ENCODE assay signal across 24 cellular contexts in genomic region chr17:8651013-8651412, GRCh38. TPM values are rescaled to one million over a fixed set of nuclear protein-coding genes. Genes with fewer than 3 reads are reported as not detected.
A peak's percentile ranks its signal among the peaks of the same experiment; 100 is the strongest.
DNase-seq lines count a peak whose midpoint lies in the region; ATAC-seq, FAIRE-seq and TF ChIP-seq lines count a peak whose summit lies in the region.
"Had no signal": no experiment of that assay in that cellular context is flagged by ENCODE, and none has a peak within 500 bp of the region (broad histone marks: within the 10 kb centered on the region; RNA-seq: fewer than 3 reads in every experiment).

No MANE protein-coding gene starts in this region.

- peak; percentile 18 to 22; a peak in 1 of 5 replicates for TF ChIP-seq RAD21 in A549 (conservative IDR thresholded peaks at IDR 0.05 in 1 of 2, IDR thresholded peaks at IDR 0.05 in 1 of 2)

- FAIRE-seq in A549 (lab: Jason Lieb, UNC) (no peak), HTR-8/SVneo (lab: Jason Lieb, UNC) (no peak)
- FAIRE-seq: GM18507, TTC549 had no signal

- DNase-seq in A549 (ENCODE audit: low read depth in 1 of 2, low spot score in 1 of 2) (no peak), GM12865 (ENCODE audit: low read depth) (no peak), coronary artery (ENCODE audit: low spot score) (no peak), NCI-H82 (lab: John Stamatoyannopoulos, UW) (no peak), HTR-8/SVneo (ENCODE audit: insufficient read length, low spot score) (no peak)
- DNase-seq in effector CD4-positive, alpha-beta T cell: no peak
- DNase-seq: activated CD4-positive, alpha-beta T cell treated with anti-CD3 and anti-CD28 coated beads for 36 hours; activated CD8-positive, alpha-beta memory T cell treated with anti-CD3 and anti-CD28 coated beads, Interleukin-2, amount 10 ng/mL, durations not matched to agents 7 days and 5 days; activated naive CD8-positive, alpha-beta T cell treated with anti-CD3 and anti-CD28 coated beads for 36 hours; CD4-positive, CD25-positive, alpha-beta regulatory T cell; DMS153; hypothalamus; islet precursor cell; NCI-H187; NCI-H446; Right ventricle myocardium superior; stimulated activated naive B cell treated with anti-CD40 and anti-IgM and Interleukin-4, amounts not matched to agents 10 μg/mL and 1 μg/mL and 100 μg/mL, for 72 hours had no signal

- H3K4me1 ChIP-seq in A549: peaks cover 6% of the 10 kb centered on the region; the same call in 1 of the 3 replicates
- H3K4me1 ChIP-seq in OCI-LY1 (ENCODE audit: insufficient read depth, low read length, severe bottlenecking): no peaks in the 10 kb centered on the region
- H3K4me1 ChIP-seq: neural progenitor cell had no signal

- TF ChIP-seq CTCF in A549 (IDR thresholded peaks at IDR 0.05) (no peak), GM12865 (IDR thresholded peaks at IDR 0.05; ENCODE audit: insufficient read depth, low read depth, low read length, missing control alignments) (peak; percentile 16), OCI-LY1 (IDR thresholded peaks at IDR 0.05; ENCODE audit: low read length) (0 out of 2 replicates have a peak, but pooled peaks have one; percentile 6), coronary artery (IDR thresholded peaks at IDR 0.05) (no peak)

- H2AFZ ChIP-seq in OCI-LY1 (ENCODE audit: low read length): no peak overlapping the region
- H2AFZ ChIP-seq: neural progenitor cell had no signal

- H3K27ac ChIP-seq in A549 (no peak overlapping the region), OCI-LY1 (ENCODE audit: low read depth, low read length, poor library complexity, severe bottlenecking) (no peak overlapping the region), coronary artery (peak overlapping the region; percentile 75 to 92)
- H3K27ac ChIP-seq: neural progenitor cell had no signal

- POLR2A ChIA-PET in A549 (lab: Yijun Ruan, JAX): no interaction called here

- ATAC-seq in A549 (peak; percentile 50 to 56; a peak in 4 of 6 replicates), esophagus mucosa (no peak)
- ATAC-seq: activated CD4-positive, alpha-beta T cell treated with anti-CD3 and anti-CD28 coated beads for 36 hours; activated CD8-positive, alpha-beta memory T cell treated with anti-CD3 and anti-CD28 coated beads, Interleukin-2, amount 10 ng/mL, durations not matched to agents 7 days and 5 days; activated T-helper 17 cell treated with anti-CD3 and anti-CD28 coated beads, Interleukin-2, amount 50 U/mL, for 72 hours; stimulated activated naive B cell treated with anti-CD40 and anti-IgM and Interleukin-4, amounts not matched to agents 10 μg/mL and 1 μg/mL and 100 μg/mL, for 72 hours had no signal

- no peak for TF ChIP-seq EP300 in A549 (IDR thresholded peaks at IDR 0.05)

- CTCF ChIA-PET in A549 (lab: Yijun Ruan, JAX): interaction anchor here (0.7 to 4.2 kb wide), 8 partner anchors 10 to 267 kb away, joined by 3 to 24 read pairs (median 4); partner anchors contain the start of gene MYH10

- H3K27me3 ChIP-seq in OCI-LY1 (ENCODE audit: insufficient read depth, low read length): no peaks in the 10 kb centered on the region; the same call in 1 of the 2 replicates
- H3K27me3 ChIP-seq: neural progenitor cell had no signal

- H3K4me3 ChIP-seq in A549: no peak overlapping the region
- H3K4me3 ChIP-seq in GM12865 (ENCODE audit: low read depth, low read length): no peak overlapping the region
- no peak overlapping the region for H3K4me3 ChIP-seq in OCI-LY1 (ENCODE audit: low read depth, low read length, poor library complexity, severe bottlenecking)
- no peak overlapping the region for H3K4me3 ChIP-seq in coronary artery
- H3K4me3 ChIP-seq: lung, neural progenitor cell had no signal

- WGBS in A549 (ENCODE audit: missing lambda C conversion rate): 8% methylated on average over 4 of the region's 4 CpGs

- H3F3A ChIP-seq in OCI-LY1 (ENCODE audit: insufficient read depth, low read length): no peaks in the 10 kb centered on the region

- no peaks in the 10 kb centered on the region for H4K20me1 ChIP-seq in OCI-LY1 (ENCODE audit: insufficient read depth, low read length)

- no peaks in the 10 kb centered on the region for H3K36me3 ChIP-seq in OCI-LY1 (ENCODE audit: insufficient read depth, low read length)
- H3K36me3 ChIP-seq: neural progenitor cell had no signal

- H3K9me2 ChIP-seq in OCI-LY1 (ENCODE audit: low read depth, low read length): no peaks in the 10 kb centered on the region

- TF ChIP-seq POLR2A in A549 (IDR thresholded peaks at IDR 0.05; ENCODE audit: low read length): no peak

- H3K9me3 ChIP-seq in A549 (peaks cover 2% of the 10 kb centered on the region; the same call in 2 of the 3 replicates), OCI-LY1 (ENCODE audit: low read length) (no peaks in the 10 kb centered on the region)

- H3K9ac ChIP-seq in OCI-LY1 (ENCODE audit: low read length): no peak overlapping the region
- H3K9ac ChIP-seq: neural progenitor cell had no signal

- no peaks in the 10 kb centered on the region for H3K79me2 ChIP-seq in OCI-LY1 (ENCODE audit: insufficient read depth, low read length)

- H3K4me2 ChIP-seq in A549 (no peak overlapping the region), OCI-LY1 (ENCODE audit: low read length) (no peak overlapping the region)
- H3K4me2 ChIP-seq: neural progenitor cell had no signal

TF ChIP-seq in A549, 52 proteins besides CTCF, POLR2A, EP300 and RAD21:
- no peak for TF ChIP-seq SMC3 (IDR thresholded peaks at IDR 0.05)
- no peak for TF ChIP-seq HDAC2 (IDR thresholded peaks at IDR 0.05)
- TF ChIP-seq GATA3 (IDR thresholded peaks at IDR 0.05; ENCODE audit: borderline replicate concordance): no peak

RNA-seq across cellular contexts. Expression of gene MYH10, which starts 20.5 kb away (rescaled TPM):
- polyA plus RNA-seq in A549 (2011; rRNA removed) (28.3 TPM in 2 replicates), A549 (2017; fragmentation: RNase III; extraction: RNeasy Plus Mini Kit Qiagen cat#74134 plus additional on column Dnase treatment) (26.4 to 26.7 TPM (median 26.5 TPM) in 3 replicates)
- 25.3 and 27.1 TPM in 2 replicates for polyA plus RNA-seq in A549 (2012; cell fraction: cytosol; rRNA removed)
- polyA plus RNA-seq in A549 (2012; cell fraction: nucleus; rRNA removed): 67.6 and 76.0 TPM in 2 replicates
- 30.3 and 55.2 TPM in 2 replicates for polyA minus RNA-seq in A549 (2011; rRNA and poly(A)+ RNA removed)
- 24.6 TPM for total RNA-seq in esophagus mucosa

Comparison
In these comparisons a context has a peak if more than half of its experiments do, and no peak if none do; other contexts are left out.
1. H3K27ac ChIP-seq: peak in coronary artery (2 of 2); none in A549 (0 of 2) and OCI-LY1 (single experiment).
2. CTCF ChIP-seq: peak in GM12865 (single experiment) and OCI-LY1 (single experiment); none in A549 (single experiment) and coronary artery (single experiment).